1 cellular context compared by ENCODE assay signal in genomic region chr22:21677606-21678443, GRCh38.
TF ChIP-seq lines count a peak whose summit lies in the region.

No MANE protein-coding gene starts in this region.

TF ChIP-seq in HepG2, 621 proteins besides CTCF, POLR2A, EP300 and RAD21 (continues in another document):
- TF ChIP-seq ZXDC (CRISPR knock-in tag; IDR thresholded peaks at IDR 0.05) (peak; percentile 32; the same call in 1 of the 2 replicates), ZNF513 (CRISPR knock-in tag; conservative IDR thresholded peaks at IDR 0.05) (no peak), RNF219 (CRISPR knock-in tag; IDR thresholded peaks at IDR 0.05) (no peak), PTBP1 (IDR thresholded peaks at IDR 0.05; ENCODE audit: low read depth, low read length, poor library complexity, severe bottlenecking) (no peak), CAMTA2 (CRISPR knock-in tag; IDR thresholded peaks at IDR 0.05; ENCODE audit: borderline replicate concordance) (no peak), ARID4A (CRISPR knock-in tag; IDR thresholded peaks at IDR 0.05; ENCODE audit: borderline replicate concordance) (peak; percentile 84), GLI4 (CRISPR knock-in tag; IDR thresholded peaks at IDR 0.05; ENCODE audit: borderline replicate concordance) (no peak), CREB1 (IDR thresholded peaks at IDR 0.05) (no peak), CREB1 (CRISPR knock-in tag; IDR thresholded peaks at IDR 0.05) (no peak), ZBTB7B (CRISPR knock-in tag; IDR thresholded peaks at IDR 0.05) (0 out of 2 replicates have a peak, but pooled peaks have one; percentile 47), ZNF777 (CRISPR knock-in tag; IDR thresholded peaks at IDR 0.05) (0 out of 2 replicates have a peak, but pooled peaks have one; percentile 32), SAP130 (CRISPR knock-in tag; IDR thresholded peaks at IDR 0.05; ENCODE audit: low read depth) (peak; percentile 85), NR0B2 (CRISPR knock-in tag; IDR thresholded peaks at IDR 0.05) (no peak), KDM6A (CRISPR knock-in tag; IDR thresholded peaks at IDR 0.05; ENCODE audit: low read depth) (peak; percentile 15; the same call in 1 of the 2 replicates), ZNF616 (CRISPR knock-in tag; IDR thresholded peaks at IDR 0.05; ENCODE audit: low read depth) (no peak), TRAFD1 (CRISPR knock-in tag; IDR thresholded peaks at IDR 0.05; ENCODE audit: borderline replicate concordance) (no peak), ZNF136 (CRISPR knock-in tag; IDR thresholded peaks at IDR 0.05; ENCODE audit: low read depth) (no peak), ZNF678 (CRISPR knock-in tag; IDR thresholded peaks at IDR 0.05) (no peak), ZFP91 (CRISPR knock-in tag; IDR thresholded peaks at IDR 0.05; ENCODE audit: borderline replicate concordance) (peak; percentile 78), MTF2 (CRISPR knock-in tag; IDR thresholded peaks at IDR 0.05; ENCODE audit: borderline replicate concordance) (no peak), ZNF350 (CRISPR knock-in tag; IDR thresholded peaks at IDR 0.05; ENCODE audit: borderline replicate concordance, low read depth) (peak; percentile 28; the same call in 1 of the 2 replicates), XRCC5 (optimal IDR thresholded peaks at IDR 0.05; ENCODE audit: low read length) (peak; percentile 31), ZNF740 (CRISPR knock-in tag; IDR thresholded peaks at IDR 0.05) (0 out of 2 replicates have a peak, but pooled peaks have one; percentile 19), ETS1 (CRISPR knock-in tag; IDR thresholded peaks at IDR 0.05) (no peak), MXI1 (IDR thresholded peaks at IDR 0.05; ENCODE audit: borderline replicate concordance, low read depth, low read length) (peak; percentile 73; the same call in 1 of the 3 replicates), ZNF275 (CRISPR knock-in tag; IDR thresholded peaks at IDR 0.05; ENCODE audit: borderline replicate concordance) (no peak), ZBTB4 (CRISPR knock-in tag; IDR thresholded peaks at IDR 0.05; ENCODE audit: borderline replicate concordance) (peak; percentile 83; the same call in 1 of the 2 replicates), NFYB (CRISPR knock-in tag; IDR thresholded peaks at IDR 0.05) (no peak)
